ENCODE assay signal across 8 cellular contexts in the genomic region with DNA sequence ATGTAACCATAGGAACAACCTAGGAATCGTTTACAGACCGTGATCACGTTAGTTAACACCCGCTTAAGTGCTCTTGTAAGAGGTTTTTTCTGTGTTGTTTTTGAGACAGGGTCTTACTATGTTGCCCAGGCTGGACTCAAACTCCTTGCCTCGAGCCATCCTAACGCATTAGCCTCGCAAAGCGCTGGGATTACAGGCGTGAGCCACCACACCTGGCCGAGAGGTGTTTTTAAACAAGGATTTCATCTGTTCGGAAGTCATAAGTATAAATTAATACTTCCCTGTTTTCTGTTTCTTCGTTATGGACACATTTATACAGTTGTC. TPM values are rescaled to one million over a fixed set of nuclear protein-coding genes. Genes with fewer than 3 reads are reported as not detected.
DNase-seq lines count a peak whose midpoint lies in the region; ATAC-seq and TF ChIP-seq lines count a peak whose summit lies in the region.

No MANE protein-coding gene starts in this region.

- no peaks in the 10 kb centered on the region for H3K27me3 ChIP-seq in CD4-positive, alpha-beta T cell (ENCODE audit: control insufficient read depth, insufficient read depth, low read length)
- no peaks in the 10 kb centered on the region for H3K27me3 ChIP-seq in MM.1S (replicated peaks; ENCODE audit: insufficient read depth, low read length)
- peaks cover 8% of the 10 kb centered on the region for H3K27me3 ChIP-seq in ectodermal cell (ENCODE audit: control insufficient read depth, insufficient read depth, low read length, poor library complexity, severe bottlenecking)
- H3K27me3 ChIP-seq in neuron (ENCODE audit: insufficient read depth, low read length) = no peaks in the 10 kb centered on the region

- peaks cover 23% of the 10 kb centered on the region for H3K27me3 Mint-ChIP-seq in CD4-positive, alpha-beta T cell

- no peak for ATAC-seq in CD4-positive, alpha-beta T cell (ENCODE audit: poor library complexity)
- no peak for ATAC-seq in HG02623 (IDR thresholded peaks at IDR 0.05; ENCODE audit: unreplicated experiment)
- ATAC-seq in HG02571 (IDR thresholded peaks at IDR 0.05; ENCODE audit: unreplicated experiment) = no peak
- ATAC-seq in left colon = no peak
- no peak for ATAC-seq in omental fat pad (ENCODE audit: low FRiP score)

- H3K79me2 ChIP-seq in MM.1S (ENCODE audit: low read length) = peaks cover 41% of the 10 kb centered on the region

- peak overlapping the region; percentile 71 for H3K9ac ChIP-seq in MM.1S (ENCODE audit: low read length)

- peaks cover 30% of the 10 kb centered on the region for H3K36me3 Mint-ChIP-seq in CD4-positive, alpha-beta T cell (ENCODE audit: low read depth)

- H3K4me3 ChIP-seq in MM.1S (ENCODE audit: low read length) = peak overlapping the region; percentile 95
- peak overlapping the region; percentile 95 for H3K4me3 ChIP-seq in ectodermal cell (ENCODE audit: insufficient read depth, low read depth, low read length)
- H3K4me3 ChIP-seq in neuron (ENCODE audit: low read length) = peak overlapping the region; percentile 87

- CTCF ChIA-PET in CD4-positive, alpha-beta T cell (lab: Charles Lee) = no interaction called here

- peaks cover 6% of the 10 kb centered on the region; the same call in 1 of the 2 replicates for H3F3A ChIP-seq in MM.1S (ENCODE audit: insufficient read depth, low read length)

- no peaks in the 10 kb centered on the region for H3K9me2 ChIP-seq in MM.1S (replicated peaks; ENCODE audit: insufficient read depth, low read length)

- peak overlapping the region; percentile 93 for H3K4me3 Mint-ChIP-seq in CD4-positive, alpha-beta T cell

- intact Hi-C loops in CD4-positive, alpha-beta T cell (cut with DNase I, micrococcal nuclease) = no loop called here
- intact Hi-C loops in left colon (cut with DNase I, micrococcal nuclease) = no loop called here

- peaks cover 19% of the 10 kb centered on the region for H3K4me1 ChIP-seq in MM.1S (ENCODE audit: low read length)
- no peaks in the 10 kb centered on the region for H3K4me1 ChIP-seq in ectodermal cell (ENCODE audit: control insufficient read depth, insufficient read depth, low read length)
- peaks cover 14% of the 10 kb centered on the region for H3K4me1 ChIP-seq in neuron (ENCODE audit: insufficient read depth, low read length)

- H3K27ac ChIP-seq in CD4-positive, alpha-beta T cell (ENCODE audit: low read depth, low read length) = no peak overlapping the region
- H3K27ac ChIP-seq in MM.1S (ENCODE audit: low read length) (peak overlapping the region; percentile 38; the same call in 1 of the 2 replicates), ectodermal cell (ENCODE audit: insufficient read depth, low read depth, low read length, poor library complexity, severe bottlenecking) (no peak overlapping the region)

- H3K27ac Mint-ChIP-seq in CD4-positive, alpha-beta T cell = peak overlapping the region; percentile 43

- H3K36me3 ChIP-seq in MM.1S (replicated peaks; ENCODE audit: insufficient read depth, low read length) = peaks cover 4% of the 10 kb centered on the region; the same call in 1 of the 2 replicates
- peaks cover 8% of the 10 kb centered on the region for H3K36me3 ChIP-seq in ectodermal cell (ENCODE audit: control insufficient read depth, insufficient read depth, low read length)
- H3K36me3 ChIP-seq in neuron (ENCODE audit: insufficient read depth, low read length) = peaks cover 22% of the 10 kb centered on the region

- H2AFZ ChIP-seq in MM.1S (ENCODE audit: low read length) = peak overlapping the region; percentile 68
- H2AFZ ChIP-seq in neuron (ENCODE audit: low read depth, low read length) = peak overlapping the region; percentile 60

- H3K9me3 Mint-ChIP-seq in CD4-positive, alpha-beta T cell = no peaks in the 10 kb centered on the region

- 6 to 7% methylated on average over 12 of the region's 12 CpGs for WGBS in ectodermal cell, 2 experiments

- no peak for TF ChIP-seq CTCF in CD4-positive, alpha-beta T cell (IDR thresholded peaks at IDR 0.05)
- TF ChIP-seq CTCF in MM.1S (IDR thresholded peaks at IDR 0.05; ENCODE audit: low read length) (no peak), omental fat pad (IDR thresholded peaks at IDR 0.05) (no peak)

- peak overlapping the region; percentile 71 for H3K4me2 ChIP-seq in MM.1S (ENCODE audit: low read depth, low read length)

- POLR2A ChIA-PET in CD4-positive, alpha-beta T cell (lab: Charles Lee) = no interaction called here

- H4K20me1 ChIP-seq in MM.1S (ENCODE audit: insufficient read depth, low read length) = no peaks in the 10 kb centered on the region; the same call in 1 of the 2 replicates

- no peak for DNase-seq in CD4-positive, alpha-beta T cell
- no peak for DNase-seq in MM.1S
- no peak for DNase-seq in left colon
- DNase-seq in omental fat pad (ENCODE audit: low spot score) = no peak

- peaks cover 36% of the 10 kb centered on the region for H3K4me1 Mint-ChIP-seq in CD4-positive, alpha-beta T cell (ENCODE audit: low read depth)

- H3K9me3 ChIP-seq in CD4-positive, alpha-beta T cell (ENCODE audit: control insufficient read depth, low read length) = no peaks in the 10 kb centered on the region
- H3K9me3 ChIP-seq in MM.1S (replicated peaks; ENCODE audit: insufficient read depth, low read length) = no peaks in the 10 kb centered on the region
- H3K9me3 ChIP-seq in ectodermal cell (ENCODE audit: control insufficient read depth, low read length) = no peaks in the 10 kb centered on the region
- no peaks in the 10 kb centered on the region for H3K9me3 ChIP-seq in neuron (ENCODE audit: low read length)

RNA-seq across cellular contexts. Expression of a gene that starts 0.7 kb away (rescaled TPM):
- total RNA-seq in CD4-positive, alpha-beta T cell = 1 to 10 TPM; 3.7 to 4.6 TPM
- 30.7 TPM for polyA plus RNA-seq in ectodermal cell (2013, experiment 1 of 4)
- polyA plus RNA-seq in ectodermal cell (2013, experiment 2 of 4) = 29.2 TPM
- 19.6 TPM for polyA plus RNA-seq in ectodermal cell (2013, experiment 3 of 4)
- polyA plus RNA-seq in ectodermal cell (2013, experiment 4 of 4) = 23.3 TPM
- 10 to 100 TPM; 26.1 to 26.2 TPM for total RNA-seq in left colon
- total RNA-seq in omental fat pad = 10 to 100 TPM; 22.8 to 27.5 (median 24.8) TPM

RNA-seq across cellular contexts. Expression of a gene that starts 45.6 kb away (rescaled TPM):
- under 1 TPM in 1 of 2 experiments, not detected in 1; 0.05 TPM for total RNA-seq in CD4-positive, alpha-beta T cell
- 0.13 TPM for polyA plus RNA-seq in ectodermal cell (2013, experiment 1 of 4)
- polyA plus RNA-seq in ectodermal cell (2013, experiment 2 of 4) = 0.37 TPM
- polyA plus RNA-seq in ectodermal cell (2013, experiment 3 of 4) = 0.05 TPM
- not detected for polyA plus RNA-seq in ectodermal cell (2013, experiment 4 of 4)
- total RNA-seq in left colon (1 to 10 TPM; 1.7 to 2.1 TPM), omental fat pad (under 1 TPM in 1 of 4 donors, not detected in 3; 0.09 TPM)

Comparison
In these comparisons a context has a peak if more than half of its experiments do, and no peak if none do; other contexts are left out.
1. RNA of a gene that starts 0.7 kb away (total RNA-seq): 26.1 to 26.2 TPM in left colon and 22.8 to 27.5 TPM in omental fat pad; 3.7 to 4.6 TPM in CD4-positive, alpha-beta T cell; every median in the first group is over 4 times any median in the second.
2. Peak in every context shown above with its lines, with median percentiles within 50 percentile points of each other: H3K4me3 ChIP-seq.